2 cellular contexts compared by ENCODE assay signal in the genomic region with DNA sequence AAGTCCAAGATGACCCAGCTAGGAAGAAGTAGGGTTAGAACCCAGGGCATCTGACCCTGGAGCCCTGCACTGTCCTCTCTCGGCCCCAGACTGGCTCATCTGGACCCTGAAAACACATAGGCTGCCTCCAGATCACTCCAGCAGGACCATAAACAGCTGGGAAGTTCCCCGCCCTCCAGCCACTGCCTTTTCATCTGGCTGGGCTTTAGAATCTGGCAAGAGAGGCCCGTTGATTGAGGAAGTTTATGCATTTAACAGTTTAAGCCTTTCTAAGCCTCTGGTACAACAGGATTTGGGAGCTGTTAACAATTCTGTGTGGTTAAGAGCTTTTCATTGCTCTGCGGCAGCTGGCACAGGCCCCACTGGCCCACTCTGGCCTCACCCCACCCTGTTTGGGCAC.
TF ChIP-seq lines count a peak whose summit lies in the region.

No MANE protein-coding gene starts in this region.

TF ChIP-seq in IMR-90, 13 proteins besides CTCF, POLR2A, EP300 and RAD21:
- TF ChIP-seq FOS (IDR thresholded peaks at IDR 0.05; ENCODE audit: low read depth, low read length) (no peak), MAZ (IDR thresholded peaks at IDR 0.05; ENCODE audit: borderline replicate concordance, low read depth, low read length) (no peak), MAFK (IDR thresholded peaks at IDR 0.05; ENCODE audit: low read depth, low read length) (no peak)
TF ChIP-seq in IMR-90: peak in this region for 0.

TF ChIP-seq in H1, 55 proteins besides CTCF, POLR2A, EP300 and RAD21:
- TF ChIP-seq CHD1 (IDR thresholded peaks at IDR 0.05; ENCODE audit: low read depth, low read length): no peak
- TF ChIP-seq CHD2 (IDR thresholded peaks at IDR 0.05; ENCODE audit: low read length): no peak
- TF ChIP-seq CBX8 (IDR thresholded peaks at IDR 0.05; ENCODE audit: borderline replicate concordance, low read depth, low read length): no peak
- TF ChIP-seq EGR1 (IDR thresholded peaks at IDR 0.05; ENCODE audit: borderline replicate concordance, low read depth, low read length): no peak
- TF ChIP-seq NRF1 (IDR thresholded peaks at IDR 0.05; ENCODE audit: low read depth, low read length): no peak
- no peak for TF ChIP-seq CBX5 (IDR thresholded peaks at IDR 0.05; ENCODE audit: low read depth, low read length)
- TF ChIP-seq KDM1A (IDR thresholded peaks at IDR 0.05; ENCODE audit: borderline replicate concordance, low read length): no peak
- no peak for TF ChIP-seq SIN3A (conservative IDR thresholded peaks at IDR 0.05 in 1 of 2, IDR thresholded peaks at IDR 0.05 in 1 of 2; ENCODE audit: low read depth in 1 of 2, low read length in 2 of 2)
- TF ChIP-seq TAF7 (optimal IDR thresholded peaks at IDR 0.05; ENCODE audit: borderline replicate concordance, low read depth, low read length): no peak
- no peak for TF ChIP-seq SUZ12 (IDR thresholded peaks at IDR 0.05; ENCODE audit: low read length)
- TF ChIP-seq PHF8 (conservative IDR thresholded peaks at IDR 0.05; ENCODE audit: low read depth, low read length): no peak
- TF ChIP-seq, protein P1, sequence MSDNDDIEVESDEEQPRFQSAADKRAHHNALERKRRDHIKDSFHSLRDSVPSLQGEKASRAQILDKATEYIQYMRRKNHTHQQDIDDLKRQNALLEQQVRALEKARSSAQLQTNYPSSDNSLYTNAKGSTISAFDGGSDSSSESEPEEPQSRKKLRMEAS (IDR thresholded peaks at IDR 0.05): no peak
- TF ChIP-seq, protein P2, sequence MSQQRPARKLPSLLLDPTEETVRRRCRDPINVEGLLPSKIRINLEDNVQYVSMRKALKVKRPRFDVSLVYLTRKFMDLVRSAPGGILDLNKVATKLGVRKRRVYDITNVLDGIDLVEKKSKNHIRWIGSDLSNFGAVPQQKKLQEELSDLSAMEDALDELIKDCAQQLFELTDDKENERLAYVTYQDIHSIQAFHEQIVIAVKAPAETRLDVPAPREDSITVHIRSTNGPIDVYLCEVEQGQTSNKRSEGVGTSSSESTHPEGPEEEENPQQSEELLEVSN (IDR thresholded peaks at IDR 0.05): no peak
- TF ChIP-seq HDAC2 (IDR thresholded peaks at IDR 0.05; ENCODE audit: borderline replicate concordance in 1 of 2, low read depth in 2 of 2, low read length in 2 of 2): no peak
